In the genomic region with DNA sequence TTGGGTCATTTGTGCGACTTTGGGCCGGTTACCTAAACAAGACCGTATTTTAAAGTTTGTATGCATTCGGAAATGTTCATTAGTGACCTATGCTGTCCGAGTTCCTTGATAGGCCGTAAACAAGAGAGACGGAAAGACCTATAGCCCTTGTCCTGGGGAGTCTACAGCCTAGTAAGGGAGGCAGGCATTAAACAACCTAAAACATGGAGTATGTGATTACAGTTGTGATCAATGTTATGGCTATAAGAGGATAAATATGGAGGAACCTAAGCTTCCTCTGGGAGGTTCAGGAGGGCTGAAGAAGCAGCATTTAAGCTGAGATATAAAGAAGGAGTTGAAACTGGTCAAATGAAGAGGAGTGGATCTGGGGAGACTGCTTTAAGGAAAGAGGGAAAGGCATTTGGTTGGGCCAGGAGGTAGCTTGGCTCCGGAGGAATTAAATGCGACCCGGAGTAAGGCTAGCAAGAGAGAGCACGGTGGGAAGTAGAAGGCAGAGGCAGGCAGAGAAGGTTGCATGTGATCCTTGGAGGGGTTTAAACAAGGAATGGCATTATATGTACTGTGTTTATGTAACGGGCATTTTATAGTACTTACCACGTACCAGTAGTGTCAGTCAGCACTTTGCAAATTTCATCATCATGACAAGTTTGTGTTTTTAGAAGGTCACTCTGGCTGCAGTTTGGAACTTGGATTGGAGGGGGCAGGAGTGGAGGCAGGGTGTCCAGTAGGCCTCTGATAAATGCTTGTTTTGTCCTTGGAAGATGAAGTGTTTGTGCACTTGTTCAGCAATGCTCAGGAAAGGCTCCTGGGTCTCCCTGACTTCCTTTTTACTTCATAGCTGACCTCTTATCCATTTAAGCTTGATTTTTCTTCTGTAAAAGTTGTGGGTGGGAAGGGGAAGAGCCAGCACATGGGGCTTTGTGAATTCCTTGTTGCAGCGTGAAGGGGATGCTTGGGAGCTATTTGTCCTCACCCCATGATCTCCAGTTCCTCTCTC, we compare ENCODE assay signal across 6 cellular contexts. TPM values are rescaled to one million over a fixed set of nuclear protein-coding genes. Genes with fewer than 3 reads are reported as not detected.
DNase-seq lines count a peak whose midpoint lies in the region; ATAC-seq and TF ChIP-seq lines count a peak whose summit lies in the region.

No MANE protein-coding gene starts in this region.

- WGBS in heart right ventricle, 2 donors = 38 to 39% methylated on average over 14 of the region's 14 CpGs

- DNase-seq in heart right ventricle (no peak), left ventricle myocardium superior (no peak), fibroblast of gingiva (ENCODE audit: low read depth) (peak; percentile 88), retina (no peak)

- TF ChIP-seq CTCF in heart right ventricle (IDR thresholded peaks at IDR 0.05) = no peak

- peak overlapping the region; percentile 38 to 93 (median 89) for H3K27ac ChIP-seq in heart right ventricle
- peak overlapping the region; percentile 99 for H3K27ac ChIP-seq in stomach smooth muscle (ENCODE audit: low read length)

- H3K9me3 ChIP-seq in heart right ventricle = peaks cover 0 to 3% (median 0%) of the 10 kb centered on the region in 11 donors
- H3K9me3 ChIP-seq in stomach smooth muscle (ENCODE audit: control insufficient read depth in 2 of 2, low read length in 2 of 2) = no peaks in the 10 kb centered on the region

- H3K36me3 ChIP-seq in heart right ventricle = no peaks in the 10 kb centered on the region
- no peaks in the 10 kb centered on the region for H3K36me3 ChIP-seq in stomach smooth muscle (ENCODE audit: control insufficient read depth in 2 of 2, insufficient read depth in 2 of 2, low read length in 2 of 2)

- H3K9ac ChIP-seq in stomach smooth muscle (ENCODE audit: low read length in 2 of 2) = peak overlapping the region; percentile 78 to 87

- H3K27me3 ChIP-seq in heart right ventricle (no peaks in the 10 kb centered on the region), stomach smooth muscle (ENCODE audit: control insufficient read depth in 1 of 2, insufficient read depth in 2 of 2, low read length in 2 of 2) (no peaks in the 10 kb centered on the region)

- intact Hi-C loops in heart right ventricle (cut with DNase I) = loop anchor here in 4 of 10 donors (2.0 to 5.0 kb wide), 3 partner anchors 27 to 49 kb away; partner anchors contain the start of gene ZFYVE27 (in 3 of the 4)
- intact Hi-C loops in left ventricle myocardium superior (cut with micrococcal nuclease) = no loop called here

- peaks cover 10 to 64% (median 42%) of the 10 kb centered on the region in 9 donors for H3K4me1 ChIP-seq in heart right ventricle
- H3K4me1 ChIP-seq in stomach smooth muscle (ENCODE audit: control insufficient read depth, insufficient read depth, low read length) = peaks cover 42% of the 10 kb centered on the region

- ATAC-seq in heart right ventricle (peak in 2 of 8 donors; percentile 1 to 2), left ventricle myocardium superior (no peak), HG03442 (IDR thresholded peaks at IDR 0.05; ENCODE audit: unreplicated experiment) (no peak)

- peak overlapping the region in 9 of 10 donors; percentile 15 to 89 (median 74) for H3K4me3 ChIP-seq in heart right ventricle
- H3K4me3 ChIP-seq in stomach smooth muscle (ENCODE audit: low read length in 2 of 2) = peak overlapping the region; percentile 74 to 95

RNA-seq across cellular contexts. Expression of gene AVPI1, which starts 1.0 kb away (rescaled TPM):
- total RNA-seq in heart right ventricle = 10 to 100 TPM in 3 of 10 donors, 1 to 10 TPM in 7; 6.5 to 12.9 (median 9.1) TPM
- polyA plus RNA-seq in heart right ventricle = 10 to 100 TPM in 1 of 2 donors, 1 to 10 TPM in 1; 5.3 to 41.0 TPM
- total RNA-seq in left ventricle myocardium superior = 8.9 TPM

RNA-seq across cellular contexts. Expression of gene MARVELD1, which starts 25.4 kb away (rescaled TPM):
- total RNA-seq in heart right ventricle (10 to 100 TPM in 1 of 10 donors, 1 to 10 TPM in 9; 2.8 to 10.2 (median 5.8) TPM), left ventricle myocardium superior (7.1 TPM)
- 10 to 100 TPM in 1 of 2 donors, 1 to 10 TPM in 1; 5.0 to 11.9 TPM for polyA plus RNA-seq in heart right ventricle

RNA-seq across cellular contexts. Expression of gene PI4K2A, which starts 47.6 kb away (rescaled TPM):
- total RNA-seq in heart right ventricle (10 to 100 TPM in 9 of 10 donors, 1 to 10 TPM in 1; 9.4 to 18.5 (median 14.2) TPM), left ventricle myocardium superior (10.2 TPM)
- 10 to 100 TPM in 1 of 2 donors, 1 to 10 TPM in 1; 5.3 to 20.7 TPM for polyA plus RNA-seq in heart right ventricle

RNA-seq across cellular contexts. Expression of gene ZFYVE27, which starts 48.8 kb away (rescaled TPM):
- total RNA-seq in heart right ventricle (10 to 100 TPM in 8 of 10 donors, 1 to 10 TPM in 2; 7.5 to 16.0 (median 11.8) TPM), left ventricle myocardium superior (13.7 TPM)
- 10 to 100 TPM; 10.2 to 17.6 TPM for polyA plus RNA-seq in heart right ventricle

RNA-seq across cellular contexts. Expression of gene MORN4, which starts 54.8 kb away (rescaled TPM):
- total RNA-seq in heart right ventricle (10 to 100 TPM in 8 of 10 donors, 1 to 10 TPM in 2; 4.4 to 17.1 (median 12.8) TPM), left ventricle myocardium superior (8.7 TPM)
- polyA plus RNA-seq in heart right ventricle = 10 to 100 TPM; 16.0 to 17.6 TPM
